ENCODE assay signal across 8 cellular contexts in genomic region chr17:27892866-27893769, GRCh38. TPM values are rescaled to one million over a fixed set of nuclear protein-coding genes. Genes with fewer than 3 reads are reported as not detected.
DNase-seq lines count a peak whose midpoint lies in the region; ATAC-seq and TF ChIP-seq lines count a peak whose summit lies in the region.

LYRM9 (minus strand) TSS chr17:27893365; CDS start chr17:27882694, 10,671 bp downstream.

- no peaks in the 10 kb centered on the region for H3K9me3 ChIP-seq in CD4-positive, CD25-positive, alpha-beta regulatory T cell (ENCODE audit: control insufficient read depth in 2 of 2, low read length in 2 of 2)
- H3K9me3 ChIP-seq in ectodermal cell (ENCODE audit: control insufficient read depth, low read length) (no peaks in the 10 kb centered on the region), lung (ENCODE audit: control insufficient read depth in 2 of 2, insufficient read depth in 1 of 2, low read length in 1 of 2) (no peaks in the 10 kb centered on the region)

- peak within 1 kb of the TSS; percentile 87 to 92 (median 90) for H3K4me3 Mint-ChIP-seq in CD4-positive, CD25-positive, alpha-beta regulatory T cell
- H3K4me3 Mint-ChIP-seq in activated CD8-positive, alpha-beta T cell treated with anti-CD3 and anti-CD28 coated beads for 36 hours = peak within 1 kb of the TSS; percentile 75

- DNase-seq in CD4-positive, CD25-positive, alpha-beta regulatory T cell = peak; percentile 86 to 91 (median 89)
- DNase-seq in NCI-H774 (lab: John Stamatoyannopoulos, UW) (peak; percentile 92), lung (ENCODE audit: low spot score) (peak; percentile 90)
- peak; percentile 94 for DNase-seq in activated CD8-positive, alpha-beta T cell treated with anti-CD3 and anti-CD28 coated beads for 36 hours
- DNase-seq in stimulated activated CD4-positive, alpha-beta T cell treated with anti-CD3 and anti-CD28 coated beads, TNF-alpha, amount 100 ng/mL, for 4 hours (ENCODE audit: low read depth in 3 of 3) = peak; percentile 81 to 93 (median 89)

- peak within 1 kb of the TSS; percentile 76 for H3K4me3 ChIP-seq in CD4-positive, CD25-positive, alpha-beta regulatory T cell (ENCODE audit: low read depth, low read length)
- peak within 1 kb of the TSS; percentile 53 for H3K4me3 ChIP-seq in ectodermal cell (ENCODE audit: insufficient read depth, low read depth, low read length)
- peak within 1 kb of the TSS; percentile 91 for H3K4me3 ChIP-seq in lung

- H3K27ac Mint-ChIP-seq in CD4-positive, CD25-positive, alpha-beta regulatory T cell = peak within 1 kb of the TSS; percentile 1 to 80 (median 75)
- H3K27ac Mint-ChIP-seq in activated CD8-positive, alpha-beta T cell treated with anti-CD3 and anti-CD28 coated beads for 36 hours = no peak within 1 kb of the TSS

- TF ChIP-seq CTCF in activated CD8-positive, alpha-beta T cell treated with anti-CD3 and anti-CD28 coated beads for 36 hours (IDR thresholded peaks at IDR 0.05) = peak; percentile 96
- TF ChIP-seq CTCF in lung (IDR thresholded peaks at IDR 0.05; ENCODE audit: control extremely low read depth, extremely low read depth) = peak; percentile 72

- no peaks in the 10 kb centered on the region for H3K9me3 Mint-ChIP-seq in CD4-positive, CD25-positive, alpha-beta regulatory T cell
- no peaks in the 10 kb centered on the region for H3K9me3 Mint-ChIP-seq in activated CD8-positive, alpha-beta T cell treated with anti-CD3 and anti-CD28 coated beads for 36 hours

- peaks cover 0 to 31% (median 24%) of the 10 kb centered on the region in 4 donors for H3K4me1 Mint-ChIP-seq in CD4-positive, CD25-positive, alpha-beta regulatory T cell
- H3K4me1 Mint-ChIP-seq in activated CD8-positive, alpha-beta T cell treated with anti-CD3 and anti-CD28 coated beads for 36 hours (ENCODE audit: low read depth) = peaks cover 20% of the 10 kb centered on the region

- H3K27me3 ChIP-seq in CD4-positive, CD25-positive, alpha-beta regulatory T cell (ENCODE audit: control insufficient read depth, insufficient read depth, low read length) = peaks cover 22% of the 10 kb centered on the region
- peaks cover 7% of the 10 kb centered on the region for H3K27me3 ChIP-seq in ectodermal cell (ENCODE audit: control insufficient read depth, insufficient read depth, low read length, poor library complexity, severe bottlenecking)
- no peaks in the 10 kb centered on the region for H3K27me3 ChIP-seq in lung (ENCODE audit: control insufficient read depth, insufficient read depth)

- H3K4me1 ChIP-seq in CD4-positive, CD25-positive, alpha-beta regulatory T cell (ENCODE audit: control insufficient read depth, insufficient read depth, low read length, poor library complexity, severe bottlenecking) = peaks cover 12% of the 10 kb centered on the region
- H3K4me1 ChIP-seq in ectodermal cell (ENCODE audit: control insufficient read depth, insufficient read depth, low read length) = peaks cover 15% of the 10 kb centered on the region
- H3K4me1 ChIP-seq in lung (ENCODE audit: control insufficient read depth in 2 of 2, insufficient read depth in 2 of 2, low read length in 2 of 2) = peaks cover 2 to 3% of the 10 kb centered on the region in 2 donors

- no peaks in the 10 kb centered on the region for H3K36me3 ChIP-seq in CD4-positive, CD25-positive, alpha-beta regulatory T cell (ENCODE audit: control insufficient read depth, insufficient read depth, low read length)
- H3K36me3 ChIP-seq in ectodermal cell (ENCODE audit: control insufficient read depth, insufficient read depth, low read length) = no peaks in the 10 kb centered on the region
- H3K36me3 ChIP-seq in lung (ENCODE audit: control insufficient read depth in 2 of 2, insufficient read depth in 2 of 2, low read length in 2 of 2) = no peaks in the 10 kb centered on the region

- H3K27me3 Mint-ChIP-seq in CD4-positive, CD25-positive, alpha-beta regulatory T cell = peaks cover 49% of the 10 kb centered on the region
- peaks cover 15% of the 10 kb centered on the region for H3K27me3 Mint-ChIP-seq in activated CD8-positive, alpha-beta T cell treated with anti-CD3 and anti-CD28 coated beads for 36 hours

- intact Hi-C loops in activated CD8-positive, alpha-beta T cell treated with anti-CD3 and anti-CD28 coated beads for 36 hours (cut with micrococcal nuclease) = loop anchor here (5.0 kb wide), 2 partner anchors 46 to 86 kb away; no protein-coding TSS in a partner anchor

- WGBS in ectodermal cell, 2 experiments = 3 to 5% methylated on average over 71 to 75 of the region's 75 CpGs
- WGBS in lung, 2 donors = 1 to 2% methylated on average over 47 to 75 of the region's 75 CpGs

- no peak within 1 kb of the TSS for H3K27ac ChIP-seq in CD4-positive, CD25-positive, alpha-beta regulatory T cell (ENCODE audit: insufficient read depth, low read length, poor library complexity, severe bottlenecking)
- H3K27ac ChIP-seq in ectodermal cell (ENCODE audit: insufficient read depth, low read depth, low read length, poor library complexity, severe bottlenecking) (no peak within 1 kb of the TSS), lung (ENCODE audit: low read depth in 1 of 2, low read length in 1 of 2) (peak within 1 kb of the TSS; percentile 74 to 92)

- H3K36me3 Mint-ChIP-seq in CD4-positive, CD25-positive, alpha-beta regulatory T cell = no peaks in the 10 kb centered on the region
- H3K36me3 Mint-ChIP-seq in activated CD8-positive, alpha-beta T cell treated with anti-CD3 and anti-CD28 coated beads for 36 hours (ENCODE audit: low read depth) = no peaks in the 10 kb centered on the region

- POLR2A ChIA-PET in activated CD8-positive, alpha-beta T cell treated with anti-CD3 and anti-CD28 coated beads for 36 hours (lab: Charles Lee) = interaction anchor here (0.6 to 1.8 kb wide), 4 partner anchors 85 to 123 kb away, joined by 3 to 6 read pairs (median 4); no protein-coding TSS in a partner anchor

- peak; percentile 95 to 96 for ATAC-seq in CD4-positive, CD25-positive, alpha-beta regulatory T cell (ENCODE audit: low read depth in 2 of 2)
- peak; percentile 91 for ATAC-seq in GM19351 (IDR thresholded peaks at IDR 0.05; ENCODE audit: unreplicated experiment)
- ATAC-seq in HG03521 (IDR thresholded peaks at IDR 0.05; ENCODE audit: unreplicated experiment) = peak; percentile 96
- ATAC-seq in activated CD8-positive, alpha-beta T cell treated with anti-CD3 and anti-CD28 coated beads for 36 hours = peak; percentile 99
- ATAC-seq in lung (ENCODE audit: insufficient read depth, low FRiP score) = peak; percentile 99

- CTCF ChIA-PET in activated CD8-positive, alpha-beta T cell treated with anti-CD3 and anti-CD28 coated beads for 36 hours (lab: Charles Lee) = interaction anchor here (0.5 to 4.1 kb wide), 41 partner anchors 9 to 440 kb away, joined by 3 to 113 read pairs (median 4); partner anchors contain the start of genes NOS2 and TMEM97

RNA-seq across cellular contexts. Expression of gene LYRM9, which starts in this region (rescaled TPM):
- total RNA-seq in CD4-positive, CD25-positive, alpha-beta regulatory T cell = 7.5 TPM
- polyA plus RNA-seq in CD4-positive, CD25-positive, alpha-beta regulatory T cell = 10 to 100 TPM; 14.8 to 18.4 (median 15.9) TPM
- total RNA-seq in activated CD8-positive, alpha-beta T cell treated with anti-CD3 and anti-CD28 coated beads for 36 hours = 1 to 10 TPM; 3.1 to 3.5 TPM
- polyA plus RNA-seq in ectodermal cell (2013, experiment 1 of 4) = 13.1 TPM
- 15.8 TPM for polyA plus RNA-seq in ectodermal cell (2013, experiment 2 of 4)
- 11.0 TPM for polyA plus RNA-seq in ectodermal cell (2013, experiment 3 of 4)
- polyA plus RNA-seq in ectodermal cell (2013, experiment 4 of 4) = 12.4 TPM
- total RNA-seq in lung = 10 to 100 TPM in 1 of 2 donors, 1 to 10 TPM in 1; 7.0 to 15.3 TPM
- polyA plus RNA-seq in lung = 1 to 10 TPM; 7.9 to 9.7 TPM

Comparison
In these comparisons a context has a peak if more than half of its experiments do, and no peak if none do; other contexts are left out.
1. H3K27ac ChIP-seq: peak in lung (2 of 2); none in CD4-positive, CD25-positive, alpha-beta regulatory T cell (single experiment) and ectodermal cell (single experiment).
2. Peak in every context shown above with its lines, with median percentiles within 50 percentile points of each other: ATAC-seq, DNase-seq and H3K4me3 ChIP-seq.